19 cellular contexts compared by ENCODE assay signal in the genomic region with DNA sequence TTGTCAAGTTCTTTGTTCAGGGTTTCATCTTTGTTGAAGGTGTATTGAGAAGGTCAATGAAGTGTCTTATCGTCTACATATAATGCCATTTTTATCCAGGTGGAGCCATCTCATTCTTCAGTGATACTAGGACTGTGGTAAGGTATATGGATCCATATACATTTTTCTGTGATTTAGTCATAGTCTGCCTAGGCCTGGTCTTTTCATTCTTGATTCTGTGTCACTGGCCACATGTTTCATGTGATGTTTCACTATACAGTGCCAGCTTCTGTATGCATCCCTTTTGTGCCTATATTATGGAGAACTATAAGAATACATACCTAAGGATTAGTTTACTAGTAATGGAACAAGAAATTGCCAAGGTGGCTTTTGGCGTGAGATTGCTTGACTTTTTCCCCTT. TPM values are rescaled to one million over a fixed set of nuclear protein-coding genes. Genes with fewer than 3 reads are reported as not detected.
DNase-seq lines count a peak whose midpoint lies in the region; ATAC-seq, FAIRE-seq and TF ChIP-seq lines count a peak whose summit lies in the region.
"Had no signal": no experiment of that assay in that cellular context is flagged by ENCODE, and none has a peak within 500 bp of the region (broad histone marks: within the 10 kb centered on the region; RNA-seq: fewer than 3 reads in every experiment).

No MANE protein-coding gene starts in this region.

- H3K9ac ChIP-seq in H9 (ENCODE audit: extremely low read depth, insufficient read length, low read length) = no peak overlapping the region

- H3K4me2 ChIP-seq in A549 = no peak overlapping the region
- no peak overlapping the region for H3K4me2 ChIP-seq in H9 (ENCODE audit: insufficient read depth, insufficient read length, low read length)

- no peak overlapping the region for H3K4me3 Mint-ChIP-seq in H9
- H3K4me3 Mint-ChIP-seq: CD14-positive monocyte had no signal

- no peak for TF ChIP-seq EP300 in A549 (IDR thresholded peaks at IDR 0.05)

- no peak overlapping the region for H4K5ac ChIP-seq in H9 (ENCODE audit: insufficient read length, low read depth, low read length)

- H2BK15ac ChIP-seq in H9 (ENCODE audit: low read depth, low read length) = no peak overlapping the region

- H3K4me1 Mint-ChIP-seq in H9 = peaks cover 41% of the 10 kb centered on the region in 2 experiments
- H3K4me1 Mint-ChIP-seq: CD14-positive monocyte had no signal

- H2BK120ac ChIP-seq in H9 (ENCODE audit: low read depth, low read length, poor library complexity, severe bottlenecking) = no peak overlapping the region

- no peak overlapping the region for H2BK5ac ChIP-seq in H9 (ENCODE audit: insufficient read length, low read length)

- H2AK5ac ChIP-seq in H9 (ENCODE audit: insufficient read length, low read length) = no peak overlapping the region

- H3K27me3 ChIP-seq in H9 (ENCODE audit: insufficient read depth, low read length) = no peaks in the 10 kb centered on the region
- H3K27me3 ChIP-seq in SJSA1 (replicated peaks) = no peaks in the 10 kb centered on the region

- H3K27ac ChIP-seq in A549 (no peak overlapping the region), H9 (ENCODE audit: insufficient read length, low read depth, low read length) (no peak overlapping the region), SJSA1 (peak overlapping the region; percentile 29; the same call in 1 of the 2 replicates)
- H3K27ac ChIP-seq: SK-N-MC had no signal

- CTCF ChIA-PET in A549 (lab: Yijun Ruan, JAX) = interaction anchor here (0.7 to 1.4 kb wide), 4 partner anchors 12 to 141 kb away, joined by 3 to 4 read pairs (median 3); no protein-coding TSS in a partner anchor

- no peak overlapping the region for H2BK12ac ChIP-seq in H9 (ENCODE audit: insufficient read length, low read depth, low read length)

- H3K27me3 Mint-ChIP-seq in H9 (ENCODE audit: low read depth) = no peaks in the 10 kb centered on the region

- H3K18ac ChIP-seq in H9 (ENCODE audit: insufficient read length, low read depth, low read length) = no peak overlapping the region

- H4K20me1 ChIP-seq in H9 (ENCODE audit: control insufficient read depth, insufficient read depth, insufficient read length) = no peaks in the 10 kb centered on the region

- peak overlapping the region in 2 of 3 experiments; percentile 31 to 95; a peak in 3 of 7 replicates for H3K27ac Mint-ChIP-seq in H9
- H3K27ac Mint-ChIP-seq: CD14-positive monocyte had no signal

- no peaks in the 10 kb centered on the region for H3K9me3 ChIP-seq in A549
- no peaks in the 10 kb centered on the region for H3K9me3 ChIP-seq in H9 (ENCODE audit: control insufficient read depth, low read depth, low read length)
- H3K9me3 ChIP-seq in SJSA1 (replicated peaks) = no peaks in the 10 kb centered on the region

- no peak overlapping the region for H3K23ac ChIP-seq in H9 (ENCODE audit: insufficient read length, low read depth, low read length)

- H3K14ac ChIP-seq in H9 (ENCODE audit: insufficient read depth, low read length) = no peak overlapping the region

- TF ChIP-seq CTCF in A549 (IDR thresholded peaks at IDR 0.05) (no peak), H9 (conservative IDR thresholded peaks at IDR 0.05) (no peak), epithelial cell of esophagus (IDR thresholded peaks at IDR 0.05; ENCODE audit: insufficient read depth, low read depth, low read length, missing control alignments) (no peak)

- H3K4me1 ChIP-seq in A549 (peaks cover 14% of the 10 kb centered on the region; the same call in 2 of the 3 replicates), H9 (ENCODE audit: insufficient read depth, low read length) (no peaks in the 10 kb centered on the region; the same call in 1 of the 2 replicates), SJSA1 (replicated peaks) (peaks cover 13% of the 10 kb centered on the region)

- no peaks in the 10 kb centered on the region for H3K23me2 ChIP-seq in H9 (ENCODE audit: insufficient read length, low read depth, low read length, poor library complexity, severe bottlenecking)

- no peak overlapping the region for H4K91ac ChIP-seq in H9 (ENCODE audit: insufficient read length, low read depth, low read length)

- WGBS in A549 (ENCODE audit: missing lambda C conversion rate) = 96% methylated on average over 2 of the region's 2 CpGs
- WGBS in H9 (ENCODE audit: extremely low coverage, insufficient read length, low lambda C conversion rate) = no CpG with 5 or more reads among the region's 2 CpGs

- ATAC-seq in A549 (no peak), HG03342 (IDR thresholded peaks at IDR 0.05; ENCODE audit: unreplicated experiment) (no peak)

- H3K4me3 ChIP-seq in A549 = no peak overlapping the region
- H3K4me3 ChIP-seq in SJSA1 = no peak overlapping the region
- no peak overlapping the region for H3K4me3 ChIP-seq in epithelial cell of esophagus (ENCODE audit: low read length)
- H3K4me3 ChIP-seq: SK-N-MC had no signal

- no peak for TF ChIP-seq POLR2A in A549 (IDR thresholded peaks at IDR 0.05; ENCODE audit: low read length)

- no peak overlapping the region for H2BK20ac ChIP-seq in H9 (ENCODE audit: low read depth, low read length, poor library complexity, severe bottlenecking)

- POLR2A ChIA-PET in A549 (lab: Yijun Ruan, JAX) = no interaction called here

- no peak for TF ChIP-seq RAD21 in A549 (conservative IDR thresholded peaks at IDR 0.05 in 1 of 2, IDR thresholded peaks at IDR 0.05 in 1 of 2)

- no peak overlapping the region for H3K4ac ChIP-seq in H9 (ENCODE audit: low read depth, low read length)

- H3K36me3 Mint-ChIP-seq in H9 (ENCODE audit: insufficient read depth in 1 of 3, low read depth in 3 of 3) = peaks cover 23 to 45% (median 37%) of the 10 kb centered on the region in 3 experiments; a peak in 6 of 7 replicates

- H3K36me3 ChIP-seq in SJSA1 = peaks cover 60% of the 10 kb centered on the region

- peaks cover 6% of the 10 kb centered on the region for H3K79me1 ChIP-seq in H9 (ENCODE audit: insufficient read depth, low read depth, low read length, poor library complexity, severe bottlenecking)

- H3T11ph ChIP-seq in H9 (ENCODE audit: low read length) = no peak overlapping the region

- no peak overlapping the region for H4K8ac ChIP-seq in H9 (replicated peaks; ENCODE audit: insufficient read length, low read depth, low read length)

- no peak overlapping the region for H3K56ac ChIP-seq in H9 (ENCODE audit: insufficient read length, low read depth, low read length)

- no peak for FAIRE-seq in A549 (lab: Jason Lieb, UNC)
- FAIRE-seq: G401.6, GM12891 had no signal

- no peaks in the 10 kb centered on the region; the same call in 1 of the 2 replicates for H3K79me2 ChIP-seq in H9 (ENCODE audit: insufficient read depth, low read length)

- DNase-seq in A549 (ENCODE audit: low read depth in 1 of 2, low spot score in 1 of 2) = no peak
- DNase-seq in H9 = no peak
- DNase-seq in SJSA1 (ENCODE audit: low read depth in 1 of 2, low spot score in 2 of 2) = no peak
- peak; percentile 59 for DNase-seq in epithelial cell of esophagus (ENCODE audit: low read depth)
- no peak for DNase-seq in OCI-M1 (lab: John Stamatoyannopoulos, UW)
- DNase-seq in Ammon's horn (ENCODE audit: low spot score) = no peak
- DNase-seq in DMS79 treated with DMSO at 0.1 percent for 48 hours (lab: John Stamatoyannopoulos, UW) = no peak
- DNase-seq: 8988T, COR-L47, DMS153, Kasumi-1, NCI-H1417, NCI-H1930, NCI-H510A had no signal

- H3K9me3 Mint-ChIP-seq in H9 = no peaks in the 10 kb centered on the region
- H3K9me3 Mint-ChIP-seq: CD14-positive monocyte had no signal

- no peak overlapping the region for H2AFZ ChIP-seq in H9 (ENCODE audit: low read length)

TF ChIP-seq in A549, 52 proteins besides CTCF, POLR2A, EP300 and RAD21 (continues in another document):
- TF ChIP-seq EHF (CRISPR knock-in tag; IDR thresholded peaks at IDR 0.05) (no peak), CHD2 (IDR thresholded peaks at IDR 0.05; ENCODE audit: low read length, partially characterized antibody) (no peak), JUN (IDR thresholded peaks at IDR 0.05) (no peak)
- TF ChIP-seq, protein P1, sequence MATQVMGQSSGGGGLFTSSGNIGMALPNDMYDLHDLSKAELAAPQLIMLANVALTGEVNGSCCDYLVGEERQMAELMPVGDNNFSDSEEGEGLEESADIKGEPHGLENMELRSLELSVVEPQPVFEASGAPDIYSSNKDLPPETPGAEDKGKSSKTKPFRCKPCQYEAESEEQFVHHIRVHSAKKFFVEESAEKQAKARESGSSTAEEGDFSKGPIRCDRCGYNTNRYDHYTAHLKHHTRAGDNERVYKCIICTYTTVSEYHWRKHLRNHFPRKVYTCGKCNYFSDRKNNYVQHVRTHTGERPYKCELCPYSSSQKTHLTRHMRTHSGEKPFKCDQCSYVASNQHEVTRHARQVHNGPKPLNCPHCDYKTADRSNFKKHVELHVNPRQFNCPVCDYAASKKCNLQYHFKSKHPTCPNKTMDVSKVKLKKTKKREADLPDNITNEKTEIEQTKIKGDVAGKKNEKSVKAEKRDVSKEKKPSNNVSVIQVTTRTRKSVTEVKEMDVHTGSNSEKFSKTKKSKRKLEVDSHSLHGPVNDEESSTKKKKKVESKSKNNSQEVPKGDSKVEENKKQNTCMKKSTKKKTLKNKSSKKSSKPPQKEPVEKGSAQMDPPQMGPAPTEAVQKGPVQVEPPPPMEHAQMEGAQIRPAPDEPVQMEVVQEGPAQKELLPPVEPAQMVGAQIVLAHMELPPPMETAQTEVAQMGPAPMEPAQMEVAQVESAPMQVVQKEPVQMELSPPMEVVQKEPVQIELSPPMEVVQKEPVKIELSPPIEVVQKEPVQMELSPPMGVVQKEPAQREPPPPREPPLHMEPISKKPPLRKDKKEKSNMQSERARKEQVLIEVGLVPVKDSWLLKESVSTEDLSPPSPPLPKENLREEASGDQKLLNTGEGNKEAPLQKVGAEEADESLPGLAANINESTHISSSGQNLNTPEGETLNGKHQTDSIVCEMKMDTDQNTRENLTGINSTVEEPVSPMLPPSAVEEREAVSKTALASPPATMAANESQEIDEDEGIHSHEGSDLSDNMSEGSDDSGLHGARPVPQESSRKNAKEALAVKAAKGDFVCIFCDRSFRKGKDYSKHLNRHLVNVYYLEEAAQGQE (IDR thresholded peaks at IDR 0.05) = 0 out of 2 replicates have a peak, but pooled peaks have one; percentile 11

RNA-seq across cellular contexts. Expression of gene VEZT, which starts 40.5 kb away (rescaled TPM):
- polyA plus RNA-seq in A549 (2011; rRNA removed) (256 and 259 TPM in 2 replicates), A549 (2017; fragmentation: RNase III; extraction: RNeasy Plus Mini Kit Qiagen cat#74134 plus additional on column Dnase treatment) (87.1 to 92.3 TPM (median 89.6 TPM) in 3 replicates)
- 45.9 and 52.6 TPM in 2 replicates for polyA plus RNA-seq in A549 (2012; cell fraction: cytosol; rRNA removed)
- 20.8 and 28.1 TPM in 2 replicates for polyA plus RNA-seq in A549 (2012; cell fraction: nucleus; rRNA removed)
- polyA minus RNA-seq in A549 (2011; rRNA and poly(A)+ RNA removed) = 184 and 235 TPM in 2 replicates
- 67.1 and 69.8 TPM in 2 replicates for total RNA-seq in H9 (2021)
- total RNA-seq in SJSA1 (2014; rRNA removed; shearing (Covaris generic)) = 73.2 and 80.4 TPM in 2 replicates

RNA-seq across cellular contexts. Expression of gene FGD6, which starts 40.9 kb away (rescaled TPM):
- polyA plus RNA-seq in A549 (2011; rRNA removed) (42.0 and 48.0 TPM in 2 replicates), A549 (2017; fragmentation: RNase III; extraction: RNeasy Plus Mini Kit Qiagen cat#74134 plus additional on column Dnase treatment) (15.5 to 17.6 TPM (median 16.5 TPM) in 3 replicates)
- 6.0 and 6.7 TPM in 2 replicates for polyA plus RNA-seq in A549 (2012; cell fraction: cytosol; rRNA removed)
- polyA plus RNA-seq in A549 (2012; cell fraction: nucleus; rRNA removed) = 10.5 and 17.1 TPM in 2 replicates
- polyA minus RNA-seq in A549 (2011; rRNA and poly(A)+ RNA removed) = 54.8 and 54.9 TPM in 2 replicates
- total RNA-seq in H9 (2021) = 35.7 and 39.5 TPM in 2 replicates
- total RNA-seq in SJSA1 (2014; rRNA removed; shearing (Covaris generic)) = 8.2 and 8.5 TPM in 2 replicates
